ENCODE assay signal across 3 cellular contexts in the genomic region with DNA sequence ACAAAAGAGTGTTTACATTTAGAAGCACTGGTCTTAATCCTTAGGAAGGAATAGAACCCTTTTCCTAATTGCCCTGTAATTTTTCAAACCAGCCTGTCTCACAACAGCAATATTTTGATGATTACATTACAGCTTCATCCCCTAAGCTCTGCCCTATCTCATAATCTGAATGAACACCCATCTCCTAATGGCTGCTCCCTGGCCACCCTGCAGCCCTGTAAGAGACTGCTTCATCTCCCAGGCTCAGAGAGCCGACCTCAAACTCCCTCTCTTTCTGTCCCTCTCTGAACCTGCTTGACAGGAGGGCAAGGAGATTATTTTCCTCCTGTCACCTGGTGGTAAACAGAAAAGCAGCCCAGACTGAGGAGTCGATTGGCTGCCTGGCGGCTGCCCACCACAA.
TF ChIP-seq lines count a peak whose summit lies in the region.

No MANE protein-coding gene starts in this region.

TF ChIP-seq in SK-N-SH, 30 proteins besides CTCF, POLR2A, EP300 and RAD21:
- TF ChIP-seq CHD2 (IDR thresholded peaks at IDR 0.05; ENCODE audit: low read length, partially characterized antibody), result no peak
- no peak for TF ChIP-seq RFX5 (IDR thresholded peaks at IDR 0.05; ENCODE audit: low read length)
- TF ChIP-seq GATA2 (CRISPR knock-in tag; IDR thresholded peaks at IDR 0.05), result 0 out of 2 replicates have a peak, but pooled peaks have one; percentile 47
- TF ChIP-seq TAF1 (IDR thresholded peaks at IDR 0.05; ENCODE audit: borderline replicate concordance, low read depth, low read length), result no peak

TF ChIP-seq in SK-N-SH treated with all-trans-retinoic acid at 6 μM for 48 hours, 23 proteins besides CTCF, POLR2A, EP300 and RAD21:
- TF ChIP-seq ZNF8 (CRISPR knock-in tag; IDR thresholded peaks at IDR 0.05) (no peak), CSDC2 (CRISPR knock-in tag; IDR thresholded peaks at IDR 0.05) (no peak), GLIS3 (CRISPR knock-in tag; IDR thresholded peaks at IDR 0.05) (no peak), TOX (CRISPR knock-in tag; IDR thresholded peaks at IDR 0.05; ENCODE audit: borderline replicate concordance) (no peak), RARB (CRISPR knock-in tag; IDR thresholded peaks at IDR 0.05) (no peak), ARNTL (CRISPR knock-in tag; IDR thresholded peaks at IDR 0.05; ENCODE audit: borderline replicate concordance, low read depth) (no peak), POU6F1 (CRISPR knock-in tag; IDR thresholded peaks at IDR 0.05; ENCODE audit: borderline replicate concordance, low read depth) (no peak), ZFP3 (CRISPR knock-in tag; IDR thresholded peaks at IDR 0.05) (no peak), BACH2 (CRISPR knock-in tag; IDR thresholded peaks at IDR 0.05; ENCODE audit: borderline replicate concordance) (no peak), ZNF565 (CRISPR knock-in tag; conservative IDR thresholded peaks at IDR 0.05; ENCODE audit: low read depth) (no peak), CREB5 (CRISPR knock-in tag; IDR thresholded peaks at IDR 0.05; ENCODE audit: low read depth) (no peak), ISL1 (CRISPR knock-in tag; IDR thresholded peaks at IDR 0.05) (no peak), ZNF70 (CRISPR knock-in tag; IDR thresholded peaks at IDR 0.05) (no peak), ESRRG (CRISPR knock-in tag; IDR thresholded peaks at IDR 0.05) (no peak)
- TF ChIP-seq, protein P1, sequence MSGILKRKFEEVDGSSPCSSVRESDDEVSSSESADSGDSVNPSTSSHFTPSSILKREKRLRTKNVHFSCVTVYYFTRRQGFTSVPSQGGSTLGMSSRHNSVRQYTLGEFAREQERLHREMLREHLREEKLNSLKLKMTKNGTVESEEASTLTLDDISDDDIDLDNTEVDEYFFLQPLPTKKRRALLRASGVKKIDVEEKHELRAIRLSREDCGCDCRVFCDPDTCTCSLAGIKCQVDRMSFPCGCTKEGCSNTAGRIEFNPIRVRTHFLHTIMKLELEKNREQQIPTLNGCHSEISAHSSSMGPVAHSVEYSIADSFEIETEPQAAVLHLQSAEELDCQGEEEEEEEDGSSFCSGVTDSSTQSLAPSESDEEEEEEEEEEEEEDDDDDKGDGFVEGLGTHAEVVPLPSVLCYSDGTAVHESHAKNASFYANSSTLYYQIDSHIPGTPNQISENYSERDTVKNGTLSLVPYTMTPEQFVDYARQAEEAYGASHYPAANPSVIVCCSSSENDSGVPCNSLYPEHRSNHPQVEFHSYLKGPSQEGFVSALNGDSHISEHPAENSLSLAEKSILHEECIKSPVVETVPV (CRISPR knock-in tag; IDR thresholded peaks at IDR 0.05), result no peak
- TF ChIP-seq, protein P2, sequence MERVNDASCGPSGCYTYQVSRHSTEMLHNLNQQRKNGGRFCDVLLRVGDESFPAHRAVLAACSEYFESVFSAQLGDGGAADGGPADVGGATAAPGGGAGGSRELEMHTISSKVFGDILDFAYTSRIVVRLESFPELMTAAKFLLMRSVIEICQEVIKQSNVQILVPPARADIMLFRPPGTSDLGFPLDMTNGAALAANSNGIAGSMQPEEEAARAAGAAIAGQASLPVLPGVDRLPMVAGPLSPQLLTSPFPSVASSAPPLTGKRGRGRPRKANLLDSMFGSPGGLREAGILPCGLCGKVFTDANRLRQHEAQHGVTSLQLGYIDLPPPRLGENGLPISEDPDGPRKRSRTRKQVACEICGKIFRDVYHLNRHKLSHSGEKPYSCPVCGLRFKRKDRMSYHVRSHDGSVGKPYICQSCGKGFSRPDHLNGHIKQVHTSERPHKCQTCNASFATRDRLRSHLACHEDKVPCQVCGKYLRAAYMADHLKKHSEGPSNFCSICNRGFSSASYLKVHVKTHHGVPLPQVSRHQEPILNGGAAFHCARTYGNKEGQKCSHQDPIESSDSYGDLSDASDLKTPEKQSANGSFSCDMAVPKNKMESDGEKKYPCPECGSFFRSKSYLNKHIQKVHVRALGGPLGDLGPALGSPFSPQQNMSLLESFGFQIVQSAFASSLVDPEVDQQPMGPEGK (CRISPR knock-in tag; IDR thresholded peaks at IDR 0.05; ENCODE audit: borderline replicate concordance), result no peak
- TF ChIP-seq, protein P3, sequence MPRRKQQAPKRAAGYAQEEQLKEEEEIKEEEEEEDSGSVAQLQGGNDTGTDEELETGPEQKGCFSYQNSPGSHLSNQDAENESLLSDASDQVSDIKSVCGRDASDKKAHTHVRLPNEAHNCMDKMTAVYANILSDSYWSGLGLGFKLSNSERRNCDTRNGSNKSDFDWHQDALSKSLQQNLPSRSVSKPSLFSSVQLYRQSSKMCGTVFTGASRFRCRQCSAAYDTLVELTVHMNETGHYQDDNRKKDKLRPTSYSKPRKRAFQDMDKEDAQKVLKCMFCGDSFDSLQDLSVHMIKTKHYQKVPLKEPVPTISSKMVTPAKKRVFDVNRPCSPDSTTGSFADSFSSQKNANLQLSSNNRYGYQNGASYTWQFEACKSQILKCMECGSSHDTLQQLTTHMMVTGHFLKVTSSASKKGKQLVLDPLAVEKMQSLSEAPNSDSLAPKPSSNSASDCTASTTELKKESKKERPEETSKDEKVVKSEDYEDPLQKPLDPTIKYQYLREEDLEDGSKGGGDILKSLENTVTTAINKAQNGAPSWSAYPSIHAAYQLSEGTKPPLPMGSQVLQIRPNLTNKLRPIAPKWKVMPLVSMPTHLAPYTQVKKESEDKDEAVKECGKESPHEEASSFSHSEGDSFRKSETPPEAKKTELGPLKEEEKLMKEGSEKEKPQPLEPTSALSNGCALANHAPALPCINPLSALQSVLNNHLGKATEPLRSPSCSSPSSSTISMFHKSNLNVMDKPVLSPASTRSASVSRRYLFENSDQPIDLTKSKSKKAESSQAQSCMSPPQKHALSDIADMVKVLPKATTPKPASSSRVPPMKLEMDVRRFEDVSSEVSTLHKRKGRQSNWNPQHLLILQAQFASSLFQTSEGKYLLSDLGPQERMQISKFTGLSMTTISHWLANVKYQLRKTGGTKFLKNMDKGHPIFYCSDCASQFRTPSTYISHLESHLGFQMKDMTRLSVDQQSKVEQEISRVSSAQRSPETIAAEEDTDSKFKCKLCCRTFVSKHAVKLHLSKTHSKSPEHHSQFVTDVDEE (CRISPR knock-in tag; IDR thresholded peaks at IDR 0.05), result no peak
TF ChIP-seq in SK-N-SH treated with all-trans-retinoic acid at 6 μM for 48 hours: peak in this region for 0.

TF ChIP-seq in H1, 55 proteins besides CTCF, POLR2A, EP300 and RAD21:
- no peak for TF ChIP-seq NANOG (IDR thresholded peaks at IDR 0.05; ENCODE audit: insufficient read depth, low read depth, low read length, poor library complexity, severe bottlenecking)
- no peak for TF ChIP-seq MAFK (IDR thresholded peaks at IDR 0.05; ENCODE audit: low read depth, low read length)
- TF ChIP-seq RNF2 (IDR thresholded peaks at IDR 0.05; ENCODE audit: borderline replicate concordance, low read depth, low read length, missing control alignments, poor library complexity, severe bottlenecking), result no peak
- TF ChIP-seq CHD1 (IDR thresholded peaks at IDR 0.05; ENCODE audit: low read depth, low read length), result no peak
- TF ChIP-seq SAP30 (IDR thresholded peaks at IDR 0.05; ENCODE audit: insufficient read depth, insufficient replicate concordance, low read length), result no peak
- TF ChIP-seq BRCA1 (IDR thresholded peaks at IDR 0.05; ENCODE audit: low read depth, low read length), result no peak
